In the genomic region with DNA sequence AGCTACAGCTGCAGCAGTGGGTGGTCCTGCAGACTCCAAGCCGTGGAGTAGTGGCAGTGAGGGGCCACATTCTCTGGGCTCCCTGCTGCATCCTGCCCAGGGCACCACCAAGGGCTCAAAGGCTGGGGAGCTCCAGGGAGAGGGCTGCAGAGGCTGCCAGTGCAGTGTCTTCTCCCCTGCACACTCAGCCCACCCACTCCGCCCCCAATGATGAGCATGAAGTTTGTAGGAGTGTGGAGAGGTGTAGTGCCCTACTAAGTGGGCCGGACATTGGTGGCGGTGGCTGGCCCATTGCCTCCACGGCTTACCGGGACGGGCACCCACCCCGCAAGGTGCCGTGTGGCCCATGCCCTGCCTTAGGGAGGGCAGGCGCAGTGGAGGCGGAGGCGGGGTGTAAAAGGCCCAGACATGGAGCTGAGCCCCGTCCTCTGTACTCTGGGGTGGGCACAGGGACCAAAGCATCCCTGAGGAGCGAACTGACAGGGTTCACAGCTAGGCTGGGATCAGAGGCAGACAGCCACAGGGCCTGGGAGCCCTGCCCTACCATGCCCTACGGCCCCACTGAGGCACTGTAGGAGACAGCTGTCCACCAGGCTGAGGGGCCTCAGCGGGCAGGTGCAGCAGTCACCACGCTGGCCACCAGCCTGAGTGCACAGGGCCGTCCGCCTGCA, we compare ENCODE assay signal across 1 cellular context.
TF ChIP-seq lines count a peak whose summit lies in the region.

No MANE protein-coding gene starts in this region.

TF ChIP-seq in HEK293, 187 proteins besides CTCF, POLR2A, EP300 and RAD21 (continued from another document):
- TF ChIP-seq, protein P1, sequence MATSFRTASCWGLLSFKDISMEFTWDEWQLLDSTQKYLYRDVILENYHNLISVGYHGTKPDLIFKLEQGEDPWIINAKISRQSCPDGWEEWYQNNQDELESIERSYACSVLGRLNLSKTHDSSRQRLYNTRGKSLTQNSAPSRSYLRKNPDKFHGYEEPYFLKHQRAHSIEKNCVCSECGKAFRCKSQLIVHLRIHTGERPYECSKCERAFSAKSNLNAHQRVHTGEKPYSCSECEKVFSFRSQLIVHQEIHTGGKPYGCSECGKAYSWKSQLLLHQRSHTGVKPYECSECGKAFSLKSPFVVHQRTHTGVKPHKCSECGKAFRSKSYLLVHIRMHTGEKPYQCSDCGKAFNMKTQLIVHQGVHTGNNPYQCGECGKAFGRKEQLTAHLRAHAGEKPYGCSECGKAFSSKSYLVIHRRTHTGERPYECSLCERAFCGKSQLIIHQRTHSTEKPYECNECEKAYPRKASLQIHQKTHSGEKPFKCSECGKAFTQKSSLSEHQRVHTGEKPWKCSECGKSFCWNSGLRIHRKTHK (tag by site-specific recombination; IDR thresholded peaks at IDR 0.05), result no peak
TF ChIP-seq in HEK293: peak in this region for 3.
